In genomic region chr2:73457982-73458381, GRCh38 we compare ENCODE assay signal across 9 cellular contexts.
"Had no signal": no experiment of that assay in that cellular context is flagged by ENCODE, and none has a peak within 500 bp of the region (broad histone marks: within the 10 kb centered on the region; RNA-seq: fewer than 3 reads in every experiment).

No MANE protein-coding gene starts in this region.

- H3K27ac Mint-ChIP-seq: HFFc6 had no signal

- H3K27ac ChIP-seq: GM23248, HL-60 had no signal

- H3K4me1 Mint-ChIP-seq: IgD-negative memory B cell had no signal

- H3K4me3 Mint-ChIP-seq: HFFc6, IgD-negative memory B cell had no signal

- H3K4me3 ChIP-seq: GM23248, HAP-1 had no signal

- ATAC-seq: HCT116 had no signal

- DNase-seq: GM23248, GOT3, H7, HFFc6, KG1 had no signal

- H3K9ac ChIP-seq: GM23248 had no signal

- H3K27me3 Mint-ChIP-seq: IgD-negative memory B cell had no signal

- H2AFZ ChIP-seq: GM23248 had no signal
